27 cellular contexts compared by ENCODE assay signal in genomic region chr21:44466996-44467858, GRCh38.
"Had no signal": no experiment of that assay in that cellular context is flagged by ENCODE, and none has a peak within 500 bp of the region (broad histone marks: within the 10 kb centered on the region; RNA-seq: fewer than 3 reads in every experiment).

No MANE protein-coding gene starts in this region.

- H3K4me1 Mint-ChIP-seq: activated CD4-positive, alpha-beta T cell treated with anti-CD3 and anti-CD28 coated beads, Interleukin-2, amount 10 ng/mL, durations not matched to agents 7 days and 5 days; activated naive CD8-positive, alpha-beta T cell treated with anti-CD3 and anti-CD28 coated beads, Interleukin-2, amount 10 ng/mL, durations not matched to agents 7 days and 5 days had no signal

- H3K27ac ChIP-seq: adrenal gland, breast epithelium, Peyer's patch, RWPE1, SJSA1 had no signal

- H3K9me3 Mint-ChIP-seq: activated CD4-positive, alpha-beta memory T cell treated with anti-CD3 and anti-CD28 coated beads for 36 hours; activated CD4-positive, alpha-beta T cell treated with anti-CD3 and anti-CD28 coated beads, Interleukin-2, amount 10 ng/mL, durations not matched to agents 7 days and 5 days; activated naive CD4-positive, alpha-beta T cell treated with anti-CD3 and anti-CD28 coated beads for 36 hours; activated naive CD8-positive, alpha-beta T cell treated with anti-CD3 and anti-CD28 coated beads, Interleukin-2, amount 10 ng/mL, durations not matched to agents 7 days and 5 days; activated T-cell treated with anti-CD3 and anti-CD28 coated beads, Interleukin-2, amount 50 U/mL, for 4 hours; T-helper 1 cell treated with Interleukin-12 subunit alpha and Interleukin-12 subunit beta and Interleukin-4 antibody, amounts not matched to agents 30 μg/mL and 1 μg/mL, for 36 hours had no signal

- H3K36me3 Mint-ChIP-seq: activated CD4-positive, alpha-beta memory T cell treated with anti-CD3 and anti-CD28 coated beads for 36 hours; activated naive CD8-positive, alpha-beta T cell treated with anti-CD3 and anti-CD28 coated beads, Interleukin-2, amount 10 ng/mL, durations not matched to agents 7 days and 5 days had no signal

- H3K27ac Mint-ChIP-seq: activated CD4-positive, alpha-beta memory T cell treated with anti-CD3 and anti-CD28 coated beads for 36 hours; activated CD4-positive, alpha-beta T cell treated with anti-CD3 and anti-CD28 coated beads, Interleukin-2, amount 10 ng/mL, durations not matched to agents 7 days and 5 days; activated naive CD4-positive, alpha-beta T cell treated with anti-CD3 and anti-CD28 coated beads for 36 hours; activated naive CD8-positive, alpha-beta T cell treated with anti-CD3 and anti-CD28 coated beads, Interleukin-2, amount 10 ng/mL, durations not matched to agents 7 days and 5 days; T-helper 1 cell treated with Interleukin-12 subunit alpha and Interleukin-12 subunit beta and Interleukin-4 antibody, amounts not matched to agents 30 μg/mL and 1 μg/mL, for 36 hours had no signal

- H3K36me3 ChIP-seq: adrenal gland, breast epithelium, Peyer's patch, SJSA1 had no signal

- H3K27me3 Mint-ChIP-seq: activated CD4-positive, alpha-beta memory T cell treated with anti-CD3 and anti-CD28 coated beads for 36 hours had no signal

- H3K4me3 Mint-ChIP-seq: activated CD4-positive, alpha-beta memory T cell treated with anti-CD3 and anti-CD28 coated beads for 36 hours; activated CD4-positive, alpha-beta T cell treated with anti-CD3 and anti-CD28 coated beads, Interleukin-2, amount 10 ng/mL, durations not matched to agents 7 days and 5 days; activated naive CD4-positive, alpha-beta T cell treated with anti-CD3 and anti-CD28 coated beads for 36 hours; activated naive CD8-positive, alpha-beta T cell treated with anti-CD3 and anti-CD28 coated beads, Interleukin-2, amount 10 ng/mL, durations not matched to agents 7 days and 5 days; activated T-cell treated with anti-CD3 and anti-CD28 coated beads, Interleukin-2, amount 50 U/mL, for 4 hours; T-helper 1 cell treated with Interleukin-12 subunit alpha and Interleukin-12 subunit beta and Interleukin-4 antibody, amounts not matched to agents 30 μg/mL and 1 μg/mL, for 36 hours had no signal

- DNase-seq: activated CD4-positive, alpha-beta memory T cell treated with anti-CD3 and anti-CD28 coated beads for 36 hours; activated CD4-positive, alpha-beta T cell treated with anti-CD3 and anti-CD28 coated beads, Interleukin-2, amount 10 ng/mL, durations not matched to agents 7 days and 5 days; activated CD4-positive, CD25-positive, alpha-beta regulatory T cell; activated CD8-positive, alpha-beta memory T cell treated with anti-CD3 and anti-CD28 coated beads for 24 hours; activated gamma-delta T cell; activated naive CD4-positive, alpha-beta T cell treated with anti-CD3 and anti-CD28 coated beads for 36 hours; activated naive CD8-positive, alpha-beta T cell treated with anti-CD3 and anti-CD28 coated beads, Interleukin-2, amount 10 ng/mL, durations not matched to agents 7 days and 5 days; activated T-cell treated with anti-CD3 and anti-CD28 coated beads, Interleukin-2, amount 50 U/mL, for 4 hours; adrenal gland; anterior cingulate cortex; central memory CD4-positive, alpha-beta T cell; Kasumi-1; KBM-7; NCI-H187 treated with DMSO at 0.1 percent for 48 hours; NCI-H2081 treated with DMSO at 0.1 percent for 48 hours; NCI-H446 treated with DMSO at 0.1 percent for 48 hours; NCI-H526; NCI-H774; NK-92 treated with Interleukin-12 subunit alpha and Interleukin-12 subunit beta, amount 100 ng/mL, for 24 hours; OCI-M1; Right ventricle myocardium superior; T1000 had no signal

- H3K9me3 ChIP-seq: adrenal gland, breast epithelium, Peyer's patch, SJSA1 had no signal

- H3K4me1 ChIP-seq: adrenal gland, breast epithelium, Peyer's patch, SJSA1 had no signal

- H3K27me3 ChIP-seq: adrenal gland, breast epithelium, Peyer's patch, SJSA1 had no signal

- H3K4me3 ChIP-seq: adrenal gland, breast epithelium, Peyer's patch, SJSA1 had no signal
